Comparison of ENCODE assay signal across 1 cellular context in the genomic region with DNA sequence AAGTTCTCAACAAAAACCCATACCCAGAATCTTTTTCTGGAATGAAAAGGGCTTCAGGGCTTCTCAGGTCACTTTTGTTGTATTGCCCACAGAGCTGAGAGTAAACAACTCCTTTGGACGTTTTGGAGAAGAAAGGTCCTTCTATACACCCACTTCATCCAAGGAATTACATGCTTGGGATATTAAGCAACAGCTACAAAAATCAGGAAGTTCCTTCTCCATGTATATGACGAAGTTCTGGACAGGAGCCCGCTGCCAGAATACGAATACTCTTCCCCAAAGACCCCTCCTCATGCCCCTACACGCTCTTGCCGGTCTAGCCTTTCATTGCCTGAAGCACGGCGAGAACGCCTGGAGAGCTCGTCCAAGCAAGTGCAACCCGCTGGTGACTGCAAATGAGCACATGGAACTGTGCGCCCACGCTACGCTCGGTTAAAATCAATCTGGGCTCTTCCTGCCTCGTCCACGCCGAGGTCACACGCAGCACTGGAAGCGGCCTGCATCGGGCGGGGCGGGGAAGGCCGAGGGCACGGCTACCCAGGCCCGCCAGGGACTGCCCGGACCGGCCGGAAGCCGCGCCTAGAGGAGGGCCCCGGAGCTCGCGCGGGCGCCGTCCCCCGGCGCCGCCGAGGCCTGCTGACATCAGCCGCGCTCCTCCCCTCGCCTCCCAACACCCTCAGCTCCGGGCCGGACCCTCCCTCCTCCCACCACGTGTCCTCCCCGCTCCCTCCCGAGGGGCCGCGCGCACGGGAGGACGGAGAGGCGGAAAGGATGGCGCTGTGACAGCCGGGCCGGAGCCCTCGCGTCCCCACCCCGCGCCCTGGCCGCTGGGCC.
A peak's percentile ranks its signal among the peaks of the same experiment; 100 is the strongest.
TF ChIP-seq lines count a peak whose summit lies in the region.

A gene with protein sequence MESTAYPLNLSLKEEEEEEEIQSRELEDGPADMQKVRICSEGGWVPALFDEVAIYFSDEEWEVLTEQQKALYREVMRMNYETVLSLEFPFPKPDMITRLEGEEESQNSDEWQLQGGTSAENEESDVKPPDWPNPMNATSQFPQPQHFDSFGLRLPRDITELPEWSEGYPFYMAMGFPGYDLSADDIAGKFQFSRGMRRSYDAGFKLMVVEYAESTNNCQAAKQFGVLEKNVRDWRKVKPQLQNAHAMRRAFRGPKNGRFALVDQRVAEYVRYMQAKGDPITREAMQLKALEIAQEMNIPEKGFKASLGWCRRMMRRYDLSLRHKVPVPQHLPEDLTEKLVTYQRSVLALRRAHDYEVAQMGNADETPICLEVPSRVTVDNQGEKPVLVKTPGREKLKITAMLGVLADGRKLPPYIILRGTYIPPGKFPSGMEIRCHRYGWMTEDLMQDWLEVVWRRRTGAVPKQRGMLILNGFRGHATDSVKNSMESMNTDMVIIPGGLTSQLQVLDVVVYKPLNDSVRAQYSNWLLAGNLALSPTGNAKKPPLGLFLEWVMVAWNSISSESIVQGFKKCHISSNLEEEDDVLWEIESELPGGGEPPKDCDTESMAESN (plus strand): TSS at position 710 of the 834 bp plus-strand sequence. CDS start 1,482 bp downstream, outside the sequence.

TF ChIP-seq in HEK293, 187 proteins besides CTCF, POLR2A, EP300 and RAD21 (continued from another document):
- peak; percentile 24; the same call in 1 of the 2 replicates for TF ChIP-seq PRDM10 (tag by site-specific recombination; IDR thresholded peaks at IDR 0.05)
- TF ChIP-seq ZNF266 (tag by site-specific recombination; IDR thresholded peaks at IDR 0.05; ENCODE audit: low read depth), result no peak
- TF ChIP-seq SP7 (tag by site-specific recombination; IDR thresholded peaks at IDR 0.05), result peak; percentile 61
- TF ChIP-seq ZNF830 (tag by site-specific recombination; IDR thresholded peaks at IDR 0.05; ENCODE audit: low read depth), result no peak
- no peak for TF ChIP-seq ZNF391 (tag by site-specific recombination; IDR thresholded peaks at IDR 0.05; ENCODE audit: borderline replicate concordance, low read depth)
- TF ChIP-seq ZBTB8A (tag by site-specific recombination; IDR thresholded peaks at IDR 0.05), result peak; percentile 94
- TF ChIP-seq ZNF404 (tag by site-specific recombination; IDR thresholded peaks at IDR 0.05), result no peak
- TF ChIP-seq ZNF623 (tag by site-specific recombination; IDR thresholded peaks at IDR 0.05), result no peak
- no peak for TF ChIP-seq ZNF777 (tag by site-specific recombination; IDR thresholded peaks at IDR 0.05; ENCODE audit: borderline replicate concordance)
- TF ChIP-seq ZNF394 (tag by site-specific recombination; IDR thresholded peaks at IDR 0.05; ENCODE audit: borderline replicate concordance), result 0 out of 2 replicates have a peak, but pooled peaks have one; percentile 34
- TF ChIP-seq ZFP3 (tag by site-specific recombination; IDR thresholded peaks at IDR 0.05; ENCODE audit: low read depth), result no peak
- TF ChIP-seq SETDB1 (IDR thresholded peaks at IDR 0.05; ENCODE audit: insufficient read length, low read length), result no peak
- TF ChIP-seq ZNF174 (tag by site-specific recombination; IDR thresholded peaks at IDR 0.05), result no peak
